1 cellular context compared by ENCODE assay signal in genomic region chr13:51590966-51591627, GRCh38.
TF ChIP-seq lines count a peak whose summit lies in the region.

No MANE protein-coding gene starts in this region.

TF ChIP-seq in IMR-90, 13 proteins besides CTCF, POLR2A, EP300 and RAD21 (continued from another document):
- TF ChIP-seq MAFK (IDR thresholded peaks at IDR 0.05; ENCODE audit: low read depth, low read length) (no peak), ELK1 (IDR thresholded peaks at IDR 0.05; ENCODE audit: borderline replicate concordance, low read depth, low read length) (no peak), RCOR1 (IDR thresholded peaks at IDR 0.05; ENCODE audit: insufficient replicate concordance, low read length) (no peak), MXI1 (IDR thresholded peaks at IDR 0.05; ENCODE audit: borderline replicate concordance, low read depth, low read length) (peak; percentile 97), FOS (IDR thresholded peaks at IDR 0.05; ENCODE audit: low read depth, low read length) (no peak), CHD1 (IDR thresholded peaks at IDR 0.05; ENCODE audit: low read depth, low read length) (0 out of 2 replicates have a peak, but pooled peaks have one; percentile 47)
